Comparison of ENCODE assay signal across 8 cellular contexts in the genomic region with DNA sequence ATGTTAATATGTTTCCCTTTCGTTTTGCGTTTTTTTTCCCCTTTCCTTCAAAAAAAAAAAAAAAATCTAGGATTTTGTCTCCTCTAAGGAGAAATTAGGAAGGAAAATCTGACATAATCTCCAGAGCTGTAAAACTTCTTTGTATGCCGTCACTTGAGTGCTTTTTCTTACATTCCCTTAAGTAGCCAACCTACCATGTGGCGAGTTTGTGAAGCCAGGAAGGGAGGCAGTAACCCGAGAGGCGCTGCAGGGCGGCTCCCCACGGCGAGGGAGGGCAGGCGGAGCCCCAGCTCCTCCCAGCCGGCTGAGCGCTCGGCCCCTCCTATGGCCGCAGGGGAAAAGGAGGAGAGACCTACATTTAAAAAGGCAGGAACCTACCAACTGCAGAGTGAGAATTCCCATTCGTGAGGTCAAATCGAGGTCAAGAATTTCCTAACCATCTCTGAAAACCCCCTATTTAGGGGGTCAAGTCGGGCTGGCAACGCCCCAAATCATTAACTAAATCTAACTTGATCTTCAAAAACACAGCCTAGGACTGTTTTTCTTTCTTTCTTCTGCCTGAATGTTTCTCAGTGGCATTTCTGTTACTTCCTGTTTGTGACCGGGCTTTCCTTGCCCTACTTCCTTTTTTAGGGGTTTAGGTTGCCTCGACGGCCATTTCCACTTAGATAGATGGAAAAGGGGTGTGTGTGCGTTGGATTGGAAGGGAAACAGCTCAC.
DNase-seq lines count a peak whose midpoint lies in the region; ATAC-seq, FAIRE-seq and TF ChIP-seq lines count a peak whose summit lies in the region.

No MANE protein-coding gene starts in this region.

- H3K36me3 Mint-ChIP-seq in progenitor cell of endocrine pancreas (ENCODE audit: insufficient read depth), result no peaks in the 10 kb centered on the region

- peaks cover 3% of the 10 kb centered on the region for H3K9me3 Mint-ChIP-seq in progenitor cell of endocrine pancreas (ENCODE audit: low read depth)

- peak overlapping the region; percentile 91 for H3K27ac Mint-ChIP-seq in progenitor cell of endocrine pancreas

- intact Hi-C loops in left cardiac atrium (cut with DNase I), result loop anchor here (2.0 to 10.0 kb wide), 5 partner anchors 137 to 356 kb away; partner anchors contain the start of gene KLF3 (in 1 of the 2)

- DNase-seq in GM12891 (ENCODE audit: insufficient read length, low spot score), result peak; percentile 70
- DNase-seq in NCI-H1105 treated with DMSO at 0.1 percent for 48 hours (lab: John Stamatoyannopoulos, UW), result peak; percentile 77
- peak; percentile 87 for DNase-seq in SW480 (ENCODE audit: low spot score)
- peak in 51 of 56 donors; percentile 7 to 80 (median 56) for DNase-seq in amygdala (lab: John Stamatoyannopoulos, UW)
- DNase-seq in left cardiac atrium, result peak; percentile 92
- DNase-seq in progenitor cell of endocrine pancreas (ENCODE audit: low spot score, unreplicated experiment), result peak; percentile 46
- peak; percentile 95 for DNase-seq in urothelium cell line (ENCODE audit: low spot score)

- peak overlapping the region; percentile 29 for H3K4me3 Mint-ChIP-seq in progenitor cell of endocrine pancreas (ENCODE audit: low read depth)

- TF ChIP-seq CTCF in progenitor cell of endocrine pancreas (IDR thresholded peaks at IDR 0.05; ENCODE audit: unreplicated experiment), result no peak

- H3K4me1 Mint-ChIP-seq in progenitor cell of endocrine pancreas (ENCODE audit: low read depth), result peaks cover 23% of the 10 kb centered on the region

- FAIRE-seq in GM12891 (lab: Jason Lieb, UNC) (peak; percentile 87), urothelium cell line (lab: Jason Lieb, UNC) (no peak)

- TF ChIP-seq POLR2A in GM12891 (IDR thresholded peaks at IDR 0.05; ENCODE audit: low read depth, low read length), result 0 out of 2 replicates have a peak, but pooled peaks have one; percentile 47

- peak; percentile 92 for ATAC-seq in HG02759 (IDR thresholded peaks at IDR 0.05; ENCODE audit: unreplicated experiment)
- peak; percentile 95 to 98 for ATAC-seq in left cardiac atrium

- H3K27me3 Mint-ChIP-seq in progenitor cell of endocrine pancreas, result no peaks in the 10 kb centered on the region

TF ChIP-seq in GM12891, 5 proteins besides CTCF, POLR2A, EP300 and RAD21:
- TF ChIP-seq TAF1 (IDR thresholded peaks at IDR 0.05; ENCODE audit: low read depth, low read length) (peak; percentile 36; the same call in 1 of the 2 replicates), SPI1 (IDR thresholded peaks at IDR 0.05; ENCODE audit: low read depth, low read length) (peak; percentile 54), POLR2AphosphoS5 (IDR thresholded peaks at IDR 0.05; ENCODE audit: low read depth, low read length) (no peak)

Comparison
In these comparisons a context has a peak if more than half of its experiments do, and no peak if none do; other contexts are left out.
1. Peak in every context shown above with its lines: DNase-seq and ATAC-seq.